In the genomic region with DNA sequence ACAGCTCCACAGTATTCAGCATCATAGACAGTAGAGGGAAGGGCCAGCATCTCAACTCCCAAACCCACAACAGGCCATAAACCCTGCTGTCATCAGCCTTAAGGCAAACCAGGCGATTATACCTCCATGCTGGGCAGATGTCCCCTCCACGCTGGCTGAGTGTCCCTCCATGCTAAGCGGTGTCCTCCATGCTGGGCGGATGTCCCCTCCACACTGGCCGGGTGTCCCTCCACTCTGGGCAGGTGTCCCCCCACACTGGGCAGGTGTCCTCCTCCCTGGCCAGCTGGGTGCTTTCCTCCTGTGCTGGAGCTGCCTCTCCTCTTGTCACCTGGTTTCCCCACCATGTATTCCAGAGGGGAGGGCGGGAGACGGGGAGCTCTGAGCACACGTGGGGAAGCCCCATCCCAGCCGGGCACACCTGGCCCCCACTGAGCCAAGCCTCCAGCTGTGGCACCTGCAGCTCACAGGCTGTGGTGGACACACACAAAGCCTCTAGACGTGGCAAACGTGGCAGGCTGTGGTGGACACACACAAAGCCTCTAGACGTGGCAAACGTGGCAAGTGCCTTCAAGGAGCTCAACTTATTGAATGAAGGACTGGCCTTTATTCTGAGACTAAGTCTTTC, we compare ENCODE assay signal across 25 cellular contexts.
DNase-seq lines count a peak whose midpoint lies in the region; ATAC-seq, FAIRE-seq and TF ChIP-seq lines count a peak whose summit lies in the region.
"Had no signal": no experiment of that assay in that cellular context is flagged by ENCODE, and none has a peak within 500 bp of the region (broad histone marks: within the 10 kb centered on the region; RNA-seq: fewer than 3 reads in every experiment).

No MANE protein-coding gene starts in this region.

- TF ChIP-seq EP300 in HepG2 (IDR thresholded peaks at IDR 0.05; ENCODE audit: low read depth in 2 of 2, low read length in 2 of 2), result no peak
- no peak for TF ChIP-seq EP300 in HepG2 (CRISPR knock-in tag; IDR thresholded peaks at IDR 0.05; ENCODE audit: borderline replicate concordance)

- H3K27me3 ChIP-seq in right atrium auricular region, result no peaks in the 10 kb centered on the region
- peaks cover 14 to 87% of the 10 kb centered on the region in 2 experiments for H3K27me3 ChIP-seq in HepG2 (ENCODE audit: control insufficient read depth in 1 of 2, insufficient read depth in 2 of 2, low read length in 2 of 2)
- H3K27me3 ChIP-seq: BE2C had no signal

- CTCF ChIA-PET in HepG2 (lab: Yijun Ruan, JAX; ENCODE audit: low intra/inter-chr PET ratio, low total read pairs), result no interaction called here

- 8% methylated on average over 12 of the region's 13 CpGs for WGBS in HepG2 (ENCODE audit: low lambda C conversion rate)

- H3K36me3 ChIP-seq in right atrium auricular region (no peaks in the 10 kb centered on the region), HepG2 (replicated peaks in 1 of 2; ENCODE audit: control insufficient read depth in 1 of 2, insufficient read depth in 2 of 2, low read length in 2 of 2) (no peaks in the 10 kb centered on the region)
- H3K36me3 ChIP-seq: BE2C; BLaER1 treated with 17β-estradiol and CSF1 and Interleukin-3, amounts not matched to agents 10 nM and 100 nM had no signal

- ATAC-seq in Right ventricle myocardium inferior, result no peak
- ATAC-seq in HepG2, result no peak
- ATAC-seq: A549, GM12878 had no signal

- TF ChIP-seq CTCF in right atrium auricular region (IDR thresholded peaks at IDR 0.05), result no peak
- TF ChIP-seq CTCF in HepG2 (CRISPR knock-in tag; IDR thresholded peaks at IDR 0.05), result no peak

- in situ Hi-C loops in HepG2 (cut with HindIII; ENCODE audit: extremely low pct_ligation_motif_present, low pct_unique_long_range_greater_than_20kb), result no loop called here

- FAIRE-seq in HTR-8/SVneo (lab: Jason Lieb, UNC) (peak; percentile 93), HepG2 (lab: Jason Lieb, UNC) (no peak)
- FAIRE-seq: A549, D721Med, GM12878, GM19239, H1 had no signal

- H3K9me3 ChIP-seq in right atrium auricular region (peaks cover 0 to 7% of the 10 kb centered on the region in 2 donors), HepG2 (ENCODE audit: low read length) (peaks cover 12% of the 10 kb centered on the region)
- H3K9me3 ChIP-seq: BE2C had no signal

- intact Hi-C loops in Right ventricle myocardium inferior (cut with DNase I) (no loop called here), HepG2 (cut with micrococcal nuclease; ENCODE audit: unreplicated experiment) (no loop called here)

- TF ChIP-seq POLR2A in HepG2 (IDR thresholded peaks at IDR 0.05; ENCODE audit: insufficient read depth in 1 of 2, low read depth in 2 of 2, low read length in 2 of 2), result no peak

- no peak overlapping the region for H3K27ac ChIP-seq in right atrium auricular region
- H3K27ac ChIP-seq in HepG2 (ENCODE audit: extremely low read length, insufficient read depth, low read length), result no peak overlapping the region
- H3K27ac ChIP-seq: 22Rv1; A549; BLaER1 treated with 17β-estradiol and CSF1 and Interleukin-3, amounts not matched to agents 10 nM and 100 nM; GM23248 had no signal

- POLR2A ChIA-PET in HepG2 (lab: Yijun Ruan, JAX), result no interaction called here

- no peak overlapping the region for H3K4me2 ChIP-seq in HepG2 (ENCODE audit: low read depth, low read length)
- H3K4me2 ChIP-seq: A549 had no signal

- no peak overlapping the region for H3K4me3 ChIP-seq in right atrium auricular region
- no peak overlapping the region for H3K4me3 ChIP-seq in HepG2 (replicated peaks in 1 of 3; ENCODE audit: insufficient read depth in 1 of 3, low read depth in 2 of 3, low read length in 3 of 3)
- H3K4me3 ChIP-seq: A549; BLaER1 treated with 17β-estradiol and CSF1 and Interleukin-3, amounts not matched to agents 10 nM and 100 nM; GM12878; GM23248 had no signal

- DNase-seq in Right ventricle myocardium inferior (ENCODE audit: missing footprints), result peak; percentile 13
- DNase-seq in right atrium auricular region (ENCODE audit: low spot score), result no peak
- DNase-seq in HTR-8/SVneo (ENCODE audit: insufficient read length, low spot score), result no peak
- DNase-seq in HepG2 (ENCODE audit: low spot score), result no peak
- DNase-seq in activated CD4-positive, CD25-positive, alpha-beta regulatory T cell treated with anti-CD3 and anti-CD28 coated beads, Interleukin-2, amount 50 U/mL, for 72 hours, result no peak
- DNase-seq in activated CD8-positive, alpha-beta memory T cell treated with anti-CD3 and anti-CD28 coated beads for 24 hours, result no peak
- DNase-seq: ACHN; AML-193; BE2C; CD4-positive, alpha-beta T cell; CD8-positive, alpha-beta memory T cell; DMS 273 treated with DMSO at 0.1 percent for 48 hours; DMS79; EL; GDM1; GM23248; H7; HCEC 1CT had no signal

- no peak for TF ChIP-seq RAD21 in HepG2 (CRISPR knock-in tag; IDR thresholded peaks at IDR 0.05)

- H2AFZ ChIP-seq in HepG2 (ENCODE audit: low read length), result no peak overlapping the region
- H2AFZ ChIP-seq: GM23248 had no signal

- H3K79me2 ChIP-seq in HepG2 (ENCODE audit: insufficient read depth, low read length), result no peaks in the 10 kb centered on the region

- no peak overlapping the region for H3K9ac ChIP-seq in HepG2 (ENCODE audit: insufficient read depth, low read depth, low read length)
- H3K9ac ChIP-seq: BLaER1 treated with 17β-estradiol and CSF1 and Interleukin-3, amounts not matched to agents 10 nM and 100 nM; GM23248 had no signal

- no peaks in the 10 kb centered on the region for H3K4me1 ChIP-seq in right atrium auricular region
- H3K4me1 ChIP-seq in HepG2 (ENCODE audit: insufficient read depth, low read length), result no peaks in the 10 kb centered on the region
- H3K4me1 ChIP-seq: A549, BE2C had no signal

- no peaks in the 10 kb centered on the region for H4K20me1 ChIP-seq in HepG2 (ENCODE audit: insufficient read depth, low read length)

- no TSS peak for BruUV-seq in HepG2 (replicated peaks; lab: Mats Ljungman, UMichigan)

TF ChIP-seq in HepG2, 621 proteins besides CTCF, POLR2A, EP300 and RAD21:
- no peak for TF ChIP-seq ZNF605 (CRISPR knock-in tag; IDR thresholded peaks at IDR 0.05)
- no peak for TF ChIP-seq THAP11 (CRISPR knock-in tag; IDR thresholded peaks at IDR 0.05)
- TF ChIP-seq MED8 (CRISPR knock-in tag; IDR thresholded peaks at IDR 0.05; ENCODE audit: insufficient replicate concordance), result no peak
- TF ChIP-seq ZNF652 (CRISPR knock-in tag; IDR thresholded peaks at IDR 0.05; ENCODE audit: borderline replicate concordance, low read depth), result no peak
- TF ChIP-seq HDAC1 (CRISPR knock-in tag; IDR thresholded peaks at IDR 0.05), result no peak
- TF ChIP-seq RBM39 (IDR thresholded peaks at IDR 0.05; ENCODE audit: low read depth, low read length, poor library complexity, severe bottlenecking), result no peak
- TF ChIP-seq ZBTB21 (CRISPR knock-in tag; IDR thresholded peaks at IDR 0.05), result no peak
- TF ChIP-seq, protein P1, sequence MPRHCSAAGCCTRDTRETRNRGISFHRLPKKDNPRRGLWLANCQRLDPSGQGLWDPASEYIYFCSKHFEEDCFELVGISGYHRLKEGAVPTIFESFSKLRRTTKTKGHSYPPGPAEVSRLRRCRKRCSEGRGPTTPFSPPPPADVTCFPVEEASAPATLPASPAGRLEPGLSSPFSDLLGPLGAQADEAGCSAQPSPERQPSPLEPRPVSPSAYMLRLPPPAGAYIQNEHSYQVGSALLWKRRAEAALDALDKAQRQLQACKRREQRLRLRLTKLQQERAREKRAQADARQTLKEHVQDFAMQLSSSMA (CRISPR knock-in tag; IDR thresholded peaks at IDR 0.05), result no peak
- TF ChIP-seq EZH2 (conservative IDR thresholded peaks at IDR 0.05; ENCODE audit: low read depth, low read length), result 0 out of 2 replicates have a peak, but pooled peaks have one; percentile 23
